28 cellular contexts compared by ENCODE assay signal in the genomic region with DNA sequence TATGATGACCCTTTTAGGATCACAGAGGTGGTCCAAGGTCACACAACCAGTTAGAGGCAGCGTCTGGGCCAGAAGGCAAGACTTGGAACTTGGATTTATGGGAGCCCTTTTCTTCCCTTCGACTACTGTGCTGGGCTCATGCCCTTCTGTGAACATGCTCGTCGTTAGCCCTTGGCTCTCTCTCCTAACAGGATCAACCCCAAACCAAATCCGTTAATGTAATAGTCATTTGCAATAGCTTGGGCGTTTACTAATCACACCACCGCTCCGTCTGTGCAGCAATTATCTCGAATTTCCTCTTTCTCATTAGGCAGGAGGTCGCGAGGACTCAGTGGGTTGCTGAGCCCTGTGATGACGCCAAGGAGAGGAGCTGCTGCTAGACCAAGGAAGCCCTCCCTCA.
"Had no signal": no experiment of that assay in that cellular context is flagged by ENCODE, and none has a peak within 500 bp of the region (broad histone marks: within the 10 kb centered on the region; RNA-seq: fewer than 3 reads in every experiment).

No MANE protein-coding gene starts in this region.

- H3K9me3 Mint-ChIP-seq: activated CD4-positive, alpha-beta memory T cell treated with anti-CD3 and anti-CD28 coated beads for 36 hours; activated naive CD4-positive, alpha-beta T cell treated with anti-CD3 and anti-CD28 coated beads, Interleukin-2, amount 10 ng/mL, durations not matched to agents 7 days and 5 days; activated T-helper 1 cell treated with anti-CD3 and anti-CD28 coated beads, Interleukin-12 subunit alpha, Interleukin-12 subunit beta, Interleukin-2, Interleukin-4 antibody, amounts not matched to agents 30 ng/mL and 10 ng/mL and 1 ng/mL, durations not matched to agents 14 hours and 24 hours and 36 hours; effector memory CD8-positive, alpha-beta T cell; mesothelial cell of epicardium; naive B cell; nephron progenitor cell; stimulated activated effector memory CD8-positive, alpha-beta T cell treated with anti-CD3 and anti-CD28 coated beads, Interleukin-12 subunit alpha, Interleukin-12 subunit beta, amount 100 ng/mL, for 72 hours; stimulated activated naive CD8-positive, alpha-beta T cell treated with anti-CD3 and anti-CD28 coated beads, Interleukin-15, Interleukin-2, amounts not matched to agents 100 ng/mL and 50 ng/mL, for 24 hours had no signal

- H3K4me1 Mint-ChIP-seq: activated naive CD4-positive, alpha-beta T cell treated with anti-CD3 and anti-CD28 coated beads, Interleukin-2, amount 10 ng/mL, durations not matched to agents 7 days and 5 days; mesothelial cell of epicardium; nephron progenitor cell; stimulated activated effector memory CD8-positive, alpha-beta T cell treated with anti-CD3 and anti-CD28 coated beads, Interleukin-12 subunit alpha, Interleukin-12 subunit beta, amount 100 ng/mL, for 72 hours had no signal

- H3K27ac Mint-ChIP-seq: activated CD4-positive, alpha-beta memory T cell treated with anti-CD3 and anti-CD28 coated beads for 36 hours; activated naive CD4-positive, alpha-beta T cell treated with anti-CD3 and anti-CD28 coated beads, Interleukin-2, amount 10 ng/mL, durations not matched to agents 7 days and 5 days; activated T-helper 1 cell treated with anti-CD3 and anti-CD28 coated beads, Interleukin-12 subunit alpha, Interleukin-12 subunit beta, Interleukin-2, Interleukin-4 antibody, amounts not matched to agents 30 ng/mL and 10 ng/mL and 1 ng/mL, durations not matched to agents 14 hours and 24 hours and 36 hours; effector memory CD8-positive, alpha-beta T cell; mesothelial cell of epicardium; nephron progenitor cell; progenitor cell of endocrine pancreas; stimulated activated effector memory CD8-positive, alpha-beta T cell treated with anti-CD3 and anti-CD28 coated beads, Interleukin-12 subunit alpha, Interleukin-12 subunit beta, amount 100 ng/mL, for 72 hours; stimulated activated naive CD8-positive, alpha-beta T cell treated with anti-CD3 and anti-CD28 coated beads, Interleukin-15, Interleukin-2, amounts not matched to agents 100 ng/mL and 50 ng/mL, for 24 hours had no signal

- H3K36me3 Mint-ChIP-seq: activated CD4-positive, alpha-beta memory T cell treated with anti-CD3 and anti-CD28 coated beads for 36 hours; activated naive CD4-positive, alpha-beta T cell treated with anti-CD3 and anti-CD28 coated beads, Interleukin-2, amount 10 ng/mL, durations not matched to agents 7 days and 5 days; mesothelial cell of epicardium; naive B cell; stimulated activated effector memory CD8-positive, alpha-beta T cell treated with anti-CD3 and anti-CD28 coated beads, Interleukin-12 subunit alpha, Interleukin-12 subunit beta, amount 100 ng/mL, for 72 hours had no signal

- FAIRE-seq: astrocyte, kidney had no signal

- DNase-seq: activated CD4-positive, alpha-beta memory T cell treated with anti-CD3 and anti-CD28 coated beads for 36 hours; activated CD4-positive, alpha-beta T cell treated with anti-CD3 and anti-CD28 coated beads for 4 hours; activated CD8-positive, alpha-beta memory T cell treated with anti-CD3 and anti-CD28 coated beads, Interleukin-2, amount 50 U/mL, for 4 hours; activated effector memory CD4-positive, alpha-beta T cell treated with anti-CD3 and anti-CD28 coated beads, Interleukin-2, amount 50 U/mL, for 16 hours; activated naive CD4-positive, alpha-beta T cell treated with anti-CD3 and anti-CD28 coated beads, Interleukin-2, amount 10 ng/mL, durations not matched to agents 7 days and 5 days; activated T-cell treated with anti-CD3 and anti-CD28 coated beads, Interleukin-2, amount 50 U/mL, for 1 hour; amniotic stem cell; brain microvascular endothelial cell; caudate nucleus; cortex of kidney; effector memory CD8-positive, alpha-beta T cell; erythroblast; hippocampal formation; kidney; left colon; naive B cell; nephron progenitor cell; ovary; right lobe of liver; stimulated activated CD4-positive, alpha-beta T cell treated with anti-CD3 and anti-CD28 coated beads, Interleukin-4, amount 100 ng/mL, for 24 hours; thyroid gland; upper lobe of right lung had no signal

- H3K4me3 Mint-ChIP-seq: activated CD4-positive, alpha-beta memory T cell treated with anti-CD3 and anti-CD28 coated beads for 36 hours; activated naive CD4-positive, alpha-beta T cell treated with anti-CD3 and anti-CD28 coated beads, Interleukin-2, amount 10 ng/mL, durations not matched to agents 7 days and 5 days; activated T-helper 1 cell treated with anti-CD3 and anti-CD28 coated beads, Interleukin-12 subunit alpha, Interleukin-12 subunit beta, Interleukin-2, Interleukin-4 antibody, amounts not matched to agents 30 ng/mL and 10 ng/mL and 1 ng/mL, durations not matched to agents 14 hours and 24 hours and 36 hours; effector memory CD8-positive, alpha-beta T cell; mesothelial cell of epicardium; naive B cell; nephron progenitor cell; stimulated activated effector memory CD8-positive, alpha-beta T cell treated with anti-CD3 and anti-CD28 coated beads, Interleukin-12 subunit alpha, Interleukin-12 subunit beta, amount 100 ng/mL, for 72 hours; stimulated activated naive CD8-positive, alpha-beta T cell treated with anti-CD3 and anti-CD28 coated beads, Interleukin-15, Interleukin-2, amounts not matched to agents 100 ng/mL and 50 ng/mL, for 24 hours had no signal
